In genomic region chr6:162153991-162154390, GRCh38 we compare ENCODE assay signal across 27 cellular contexts.
"Had no signal": no experiment of that assay in that cellular context is flagged by ENCODE, and none has a peak within 500 bp of the region (broad histone marks: within the 10 kb centered on the region; RNA-seq: fewer than 3 reads in every experiment).

No MANE protein-coding gene starts in this region.

- H3K27ac ChIP-seq: coronary artery, esophagus muscularis mucosa, foreskin keratinocyte, gastroesophageal sphincter, heart left ventricle, hepatocyte, lower lobe of right lung, neutrophil, psoas muscle, sigmoid colon, thoracic aorta, tibial nerve, upper lobe of left lung, uterus had no signal

- H3K9me3 ChIP-seq: esophagus muscularis mucosa, lower lobe of right lung, neutrophil, psoas muscle, sigmoid colon, thoracic aorta, uterus had no signal

- H3K9me3 Mint-ChIP-seq: memory B cell, neural crest cell had no signal

- H3K27me3 ChIP-seq: esophagus muscularis mucosa, foreskin keratinocyte, gastroesophageal sphincter, heart left ventricle, hepatocyte, neutrophil, sigmoid colon, tibial nerve, upper lobe of left lung, uterus had no signal

- H3K36me3 Mint-ChIP-seq: memory B cell, natural killer cell had no signal

- H3K4me1 Mint-ChIP-seq: neural crest cell had no signal

- H3K4me2 ChIP-seq: hepatocyte had no signal

- H3K4me3 ChIP-seq: coronary artery, esophagus muscularis mucosa, gastroesophageal sphincter, heart left ventricle, hepatocyte, lower lobe of right lung, psoas muscle, sigmoid colon, thoracic aorta, tibial nerve, upper lobe of left lung, uterus had no signal

- H3K27me3 Mint-ChIP-seq: memory B cell; stimulated activated naive B cell treated with anti-CD40 and anti-IgM and Interleukin-4, amounts not matched to agents 10 μg/mL and 1 μg/mL and 100 μg/mL, for 72 hours; stimulated activated naive CD8-positive, alpha-beta T cell treated with anti-CD3 and anti-CD28 coated beads, Interleukin-15, Interleukin-2, amounts not matched to agents 100 ng/mL and 50 ng/mL, for 24 hours had no signal

- DNase-seq: dermis blood vessel endothelial cell; effector memory CD4-positive, alpha-beta T cell; foreskin keratinocyte; heart left ventricle; kidney glomerular epithelial cell; left ventricle myocardium superior; lower lobe of right lung; natural killer cell; posterior cingulate gyrus; psoas muscle; right cardiac atrium; sigmoid colon; stimulated activated CD4-positive, alpha-beta T cell treated with anti-CD3 and anti-CD28 coated beads, Interleukin-2, amount 100 ng/mL, for 24 hours; stimulated activated CD4-positive, alpha-beta T cell treated with anti-CD3 and anti-CD28 coated beads, Interleukin-4, amount 100 ng/mL, for 24 hours; stimulated activated naive B cell treated with anti-CD40 and anti-IgM and Interleukin-4, amounts not matched to agents 10 μg/mL and 1 μg/mL and 100 μg/mL, for 72 hours; upper lobe of left lung; uterus had no signal

- H3K79me2 ChIP-seq: hepatocyte had no signal

- H3K4me1 ChIP-seq: foreskin keratinocyte, lower lobe of right lung, tibial nerve, uterus had no signal

- H3K36me3 ChIP-seq: esophagus muscularis mucosa, heart left ventricle, lower lobe of right lung, neutrophil, sigmoid colon, thoracic aorta, upper lobe of left lung, uterus had no signal

- H3K27ac Mint-ChIP-seq: memory B cell; natural killer cell; stimulated activated naive B cell treated with anti-CD40 and anti-IgM and Interleukin-4, amounts not matched to agents 10 μg/mL and 1 μg/mL and 100 μg/mL, for 72 hours; stimulated activated naive CD8-positive, alpha-beta T cell treated with anti-CD3 and anti-CD28 coated beads, Interleukin-15, Interleukin-2, amounts not matched to agents 100 ng/mL and 50 ng/mL, for 24 hours had no signal

- H2AFZ ChIP-seq: hepatocyte had no signal

- H3K4me3 Mint-ChIP-seq: memory B cell; natural killer cell; neural crest cell; stimulated activated naive B cell treated with anti-CD40 and anti-IgM and Interleukin-4, amounts not matched to agents 10 μg/mL and 1 μg/mL and 100 μg/mL, for 72 hours; stimulated activated naive CD8-positive, alpha-beta T cell treated with anti-CD3 and anti-CD28 coated beads, Interleukin-15, Interleukin-2, amounts not matched to agents 100 ng/mL and 50 ng/mL, for 24 hours had no signal

- ATAC-seq: foreskin keratinocyte, gastroesophageal sphincter, heart left ventricle, left ventricle myocardium superior, psoas muscle, right cardiac atrium had no signal
